Comparison of ENCODE assay signal across 13 cellular contexts in the genomic region with DNA sequence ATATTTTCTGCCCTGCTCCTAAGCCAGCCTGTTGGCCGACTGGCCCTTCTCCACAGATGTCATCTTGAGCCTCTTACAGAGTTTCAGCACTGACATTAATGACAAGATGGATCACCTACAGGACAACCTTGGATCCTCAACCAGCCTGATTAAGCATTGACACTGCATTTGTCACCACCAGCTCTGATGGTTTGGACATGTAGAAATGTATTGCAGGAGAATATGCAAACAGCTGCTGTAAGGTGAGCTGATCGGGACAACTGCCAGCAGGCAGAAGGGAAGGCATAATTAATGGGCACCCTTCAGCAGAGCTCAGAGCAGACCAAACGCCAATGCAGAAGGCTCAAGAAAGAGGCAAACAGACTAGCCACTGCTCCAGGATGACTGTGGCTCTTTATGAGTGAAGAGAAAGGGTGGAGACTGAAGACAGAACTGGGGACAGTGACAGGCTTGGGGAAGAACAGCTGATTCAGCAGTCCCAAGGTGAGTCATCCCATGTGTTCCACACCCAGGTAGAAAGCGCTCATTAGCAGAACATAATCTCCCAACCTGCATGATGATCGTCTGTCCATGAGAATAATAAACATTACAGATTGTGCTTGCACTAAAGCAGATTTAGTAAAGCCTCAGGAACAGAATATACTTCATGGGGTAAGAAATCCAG. TPM values are rescaled to one million over a fixed set of nuclear protein-coding genes. Genes with fewer than 3 reads are reported as not detected.
DNase-seq lines count a peak whose midpoint lies in the region; ATAC-seq, FAIRE-seq and TF ChIP-seq lines count a peak whose summit lies in the region.
"Had no signal": no experiment of that assay in that cellular context is flagged by ENCODE, and none has a peak within 500 bp of the region (broad histone marks: within the 10 kb centered on the region; RNA-seq: fewer than 3 reads in every experiment).

No MANE protein-coding gene starts in this region.

- H3K36me3 ChIP-seq in left ventricle myocardium inferior = no peaks in the 10 kb centered on the region
- H3K36me3 ChIP-seq in adrenal gland (replicated peaks in 1 of 2) = no peaks in the 10 kb centered on the region
- H3K36me3 ChIP-seq: BLaER1, left lung had no signal

- peak overlapping the region; percentile 74 for H3K4me3 ChIP-seq in left ventricle myocardium inferior
- H3K4me3 ChIP-seq in adrenal gland = no peak overlapping the region
- H3K4me3 ChIP-seq: BLaER1, left lung had no signal

- H3K9me3 ChIP-seq in left ventricle myocardium inferior (replicated peaks) = peaks cover 6% of the 10 kb centered on the region
- H3K9me3 ChIP-seq in adrenal gland (replicated peaks in 1 of 3) = no peaks in the 10 kb centered on the region
- H3K9me3 ChIP-seq: left lung had no signal

- no peak for TF ChIP-seq POLR2A in adrenal gland (IDR thresholded peaks at IDR 0.05)

- H3K27me3 ChIP-seq in left ventricle myocardium inferior (ENCODE audit: low read depth) (no peaks in the 10 kb centered on the region), adrenal gland (no peaks in the 10 kb centered on the region)

- WGBS in adrenal gland, 4 donors = 51 to 67% (median 59%) methylated on average over 5 of the region's 5 CpGs

- no peak for ATAC-seq in HG03439 (IDR thresholded peaks at IDR 0.05; ENCODE audit: unreplicated experiment)
- ATAC-seq: left lung; stimulated activated naive CD8-positive, alpha-beta T cell treated with anti-CD3 and anti-CD28 coated beads, Interleukin-15, amount 100 ng/mL, for 72 hours had no signal

- peak; percentile 19 for DNase-seq in DMS 273 treated with DMSO at 0.1 percent for 48 hours (lab: John Stamatoyannopoulos, UW)
- DNase-seq in NCI-H1105 (lab: John Stamatoyannopoulos, UW) = peak; percentile 53
- DNase-seq in NCI-H82 (lab: John Stamatoyannopoulos, UW) = peak; percentile 94
- DNase-seq in left ventricle myocardium inferior = no peak
- DNase-seq in HTR-8/SVneo (ENCODE audit: insufficient read length, low spot score) = no peak
- no peak for DNase-seq in adrenal gland
- DNase-seq: left lung; NCI-H2227 treated with DMSO at 0.1 percent for 48 hours; SIG-M5; stimulated activated naive CD8-positive, alpha-beta T cell treated with anti-CD3 and anti-CD28 coated beads, Interleukin-15, amount 100 ng/mL, for 72 hours had no signal

- TF ChIP-seq CTCF in left ventricle myocardium inferior (IDR thresholded peaks at IDR 0.05; ENCODE audit: borderline replicate concordance) (no peak), adrenal gland (IDR thresholded peaks at IDR 0.05) (no peak)

- no peak for FAIRE-seq in HTR-8/SVneo (lab: Jason Lieb, UNC)
- FAIRE-seq: TTC549 had no signal

- peaks cover 37% of the 10 kb centered on the region for H3K4me1 ChIP-seq in left ventricle myocardium inferior
- H3K4me1 ChIP-seq in adrenal gland (replicated peaks in 1 of 2) = peaks cover 3 to 5% of the 10 kb centered on the region in 2 donors

- intact Hi-C loops in left ventricle myocardium inferior (cut with micrococcal nuclease) (no loop called here), adrenal gland (cut with DNase I) (loop anchor here in 1 of 2 donors (10.0 kb wide), 1 partner anchor 146 kb away; no protein-coding TSS in a partner anchor)

- peak overlapping the region; percentile 88 for H3K27ac ChIP-seq in left ventricle myocardium inferior (replicated peaks)
- no peak overlapping the region for H3K27ac ChIP-seq in adrenal gland
- H3K27ac ChIP-seq: BLaER1, left lung had no signal

RNA-seq across cellular contexts. Expression of a gene that starts 6.7 kb away (rescaled TPM):
- 92.0 TPM for total RNA-seq in left ventricle myocardium inferior
- under 1 TPM in 6 of 8 donors, not detected in 2; 0.18 to 0.84 (median 0.34) TPM for total RNA-seq in adrenal gland
- polyA plus RNA-seq in adrenal gland = under 1 TPM; 0.10 to 0.59 (median 0.40) TPM

Comparison
In these comparisons a context has a peak if more than half of its experiments do, and no peak if none do; other contexts are left out.
1. DNase-seq: peak in DMS 273 treated with DMSO at 0.1 percent for 48 hours (single experiment), NCI-H1105 (single experiment) and NCI-H82 (single experiment); none in left ventricle myocardium inferior (single experiment), HTR-8/SVneo (single experiment) and adrenal gland (0 of 7).
2. RNA of a gene that starts 6.7 kb away (total RNA-seq): 92.0 TPM in left ventricle myocardium inferior (single experiment); 0.18 to 0.84 TPM in adrenal gland; every median in the first group is over 10 times any median in the second.